19 cellular contexts compared by ENCODE assay signal in genomic region chr2:128605421-128605820, GRCh38.
"Had no signal": no experiment of that assay in that cellular context is flagged by ENCODE, and none has a peak within 500 bp of the region (broad histone marks: within the 10 kb centered on the region; RNA-seq: fewer than 3 reads in every experiment).

No MANE protein-coding gene starts in this region.

- DNase-seq: activated CD4-positive, alpha-beta memory T cell treated with anti-CD3 and anti-CD28 coated beads, Interleukin-2, amount 10 ng/mL, durations not matched to agents 7 days and 5 days; activated CD4-positive, alpha-beta T cell treated with anti-CD3 and anti-CD28 coated beads for 4 hours; caudate nucleus; colonic mucosa; effector CD4-positive, alpha-beta T cell; hippocampal formation; midbrain; SHP77 treated with DMSO at 0.1 percent for 48 hours; stimulated activated CD4-positive, alpha-beta T cell treated with anti-CD3 and anti-CD28 coated beads, Interleukin-4, amount 100 ng/mL, for 4 hours; stimulated activated naive CD8-positive, alpha-beta T cell treated with anti-CD3 and anti-CD28 coated beads, Interleukin-15, Interleukin-2, amounts not matched to agents 100 U/mL and 50 U/mL, for 24 hours; T-helper 17 cell; WERI-Rb-1 had no signal

- H3K4me1 Mint-ChIP-seq: activated CD4-positive, alpha-beta memory T cell treated with anti-CD3 and anti-CD28 coated beads, Interleukin-2, amount 10 ng/mL, durations not matched to agents 7 days and 5 days had no signal

- H3K36me3 ChIP-seq: colonic mucosa, esophagus muscularis mucosa, pancreas, upper lobe of left lung, WERI-Rb-1 had no signal

- H3K4me3 ChIP-seq: colonic mucosa, esophagus muscularis mucosa, lung, pancreas, upper lobe of left lung had no signal

- H3K9me3 Mint-ChIP-seq: activated CD4-positive, alpha-beta memory T cell treated with anti-CD3 and anti-CD28 coated beads, Interleukin-2, amount 10 ng/mL, durations not matched to agents 7 days and 5 days; activated naive CD4-positive, alpha-beta T cell treated with anti-CD3 and anti-CD28 coated beads for 36 hours; activated T-helper 1 cell treated with anti-CD3 and anti-CD28 coated beads, Interleukin-12 subunit alpha, Interleukin-12 subunit beta, Interleukin-2, Interleukin-4 antibody, amounts not matched to agents 30 ng/mL and 10 ng/mL and 1 ng/mL, durations not matched to agents 14 hours and 24 hours and 36 hours; neural crest cell had no signal

- H3K27ac Mint-ChIP-seq: activated CD4-positive, alpha-beta memory T cell treated with anti-CD3 and anti-CD28 coated beads, Interleukin-2, amount 10 ng/mL, durations not matched to agents 7 days and 5 days; activated naive CD4-positive, alpha-beta T cell treated with anti-CD3 and anti-CD28 coated beads for 36 hours; activated T-helper 1 cell treated with anti-CD3 and anti-CD28 coated beads, Interleukin-12 subunit alpha, Interleukin-12 subunit beta, Interleukin-2, Interleukin-4 antibody, amounts not matched to agents 30 ng/mL and 10 ng/mL and 1 ng/mL, durations not matched to agents 14 hours and 24 hours and 36 hours; T-helper 17 cell had no signal

- H3K4me1 ChIP-seq: colonic mucosa, esophagus muscularis mucosa, pancreas had no signal

- H3K27me3 ChIP-seq: colonic mucosa, esophagus muscularis mucosa, pancreas, upper lobe of left lung had no signal

- H3K4me3 Mint-ChIP-seq: activated CD4-positive, alpha-beta memory T cell treated with anti-CD3 and anti-CD28 coated beads, Interleukin-2, amount 10 ng/mL, durations not matched to agents 7 days and 5 days; activated naive CD4-positive, alpha-beta T cell treated with anti-CD3 and anti-CD28 coated beads for 36 hours; activated T-helper 1 cell treated with anti-CD3 and anti-CD28 coated beads, Interleukin-12 subunit alpha, Interleukin-12 subunit beta, Interleukin-2, Interleukin-4 antibody, amounts not matched to agents 30 ng/mL and 10 ng/mL and 1 ng/mL, durations not matched to agents 14 hours and 24 hours and 36 hours; neural crest cell; T-helper 17 cell had no signal

- H3K27ac ChIP-seq: colonic mucosa, esophagus muscularis mucosa, pancreas, upper lobe of left lung, WERI-Rb-1 had no signal

- H3K27me3 Mint-ChIP-seq: activated CD4-positive, alpha-beta memory T cell treated with anti-CD3 and anti-CD28 coated beads, Interleukin-2, amount 10 ng/mL, durations not matched to agents 7 days and 5 days; T-helper 17 cell had no signal

- H3K9me3 ChIP-seq: colonic mucosa, esophagus muscularis mucosa, pancreas, upper lobe of left lung had no signal

- ATAC-seq: pancreas; stimulated activated naive CD8-positive, alpha-beta T cell treated with anti-CD3 and anti-CD28 coated beads, Interleukin-15, Interleukin-2, amounts not matched to agents 100 U/mL and 50 U/mL, for 24 hours; T-helper 17 cell had no signal
